Comparison of ENCODE assay signal across 9 cellular contexts in genomic region chr1:169793730-169794129, GRCh38. TPM values are rescaled to one million over a fixed set of nuclear protein-coding genes. Genes with fewer than 3 reads are reported as not detected.
DNase-seq lines count a peak whose midpoint lies in the region; ATAC-seq and TF ChIP-seq lines count a peak whose summit lies in the region.
"Had no signal": no experiment of that assay in that cellular context is flagged by ENCODE, and none has a peak within 500 bp of the region (broad histone marks: within the 10 kb centered on the region; RNA-seq: fewer than 3 reads in every experiment).

No MANE protein-coding gene starts in this region.

- H3K27ac Mint-ChIP-seq in activated CD4-positive, alpha-beta memory T cell treated with anti-CD3 and anti-CD28 coated beads for 36 hours: peak overlapping the region; percentile 99

- peaks cover 44% of the 10 kb centered on the region for H3K4me1 Mint-ChIP-seq in activated CD4-positive, alpha-beta memory T cell treated with anti-CD3 and anti-CD28 coated beads for 36 hours (ENCODE audit: low read depth)

- peak overlapping the region; percentile 79 to 80 for H3K4me3 ChIP-seq in HCT116 (replicated peaks in 1 of 2; ENCODE audit: low read depth in 1 of 2, low read length in 2 of 2)
- H3K4me3 ChIP-seq in right cardiac atrium (ENCODE audit: low read length): peak overlapping the region; percentile 97
- H3K4me3 ChIP-seq in skeletal muscle tissue (ENCODE audit: low read length in 3 of 3): peak overlapping the region; percentile 80 to 97 (median 91)

- H3K4me1 ChIP-seq in HCT116 (ENCODE audit: control insufficient read depth in 1 of 2, insufficient read depth in 2 of 2, low read length in 2 of 2) (peaks cover 4 to 12% of the 10 kb centered on the region in 2 experiments; a peak in 3 of 4 replicates), right cardiac atrium (ENCODE audit: control insufficient read depth, insufficient read depth, low read length) (peaks cover 2% of the 10 kb centered on the region), skeletal muscle tissue (ENCODE audit: control insufficient read depth in 3 of 3, insufficient read depth in 3 of 3, low read length in 3 of 3) (peaks cover 6 to 17% (median 14%) of the 10 kb centered on the region in 3 donors)

- H3K27me3 ChIP-seq in HCT116 (ENCODE audit: insufficient read depth, low read length): no peaks in the 10 kb centered on the region
- no peaks in the 10 kb centered on the region for H3K27me3 ChIP-seq in right cardiac atrium (ENCODE audit: control insufficient read depth, insufficient read depth)
- no peaks in the 10 kb centered on the region for H3K27me3 ChIP-seq in skeletal muscle tissue (ENCODE audit: control insufficient read depth in 3 of 3, insufficient read depth in 3 of 3, low read length in 3 of 3)

- no peaks in the 10 kb centered on the region for H3K9me2 ChIP-seq in HCT116 (ENCODE audit: insufficient read depth)

- intact Hi-C loops in HCT116 (cut with micrococcal nuclease) (no loop called here), right cardiac atrium (cut with DNase I) (loop anchor here in 1 of 4 donors (10.0 kb wide), 1 partner anchor 89 kb away; no protein-coding TSS in a partner anchor)
- intact Hi-C loops in activated CD4-positive, alpha-beta memory T cell treated with anti-CD3 and anti-CD28 coated beads for 36 hours (cut with micrococcal nuclease): loop anchor here (1.0 to 10.0 kb wide), 7 partner anchors 101 to 1951 kb away; partner anchors contain the start of genes ATP1B1 and VAMP4

- no peak overlapping the region for H2AFZ ChIP-seq in HCT116 (ENCODE audit: low read depth, low read length, poor library complexity, severe bottlenecking)

- H3K36me3 ChIP-seq in HCT116 (ENCODE audit: control insufficient read depth in 1 of 2, insufficient read depth in 2 of 2, low read length in 2 of 2) (peaks cover 0 to 5% of the 10 kb centered on the region in 2 experiments; a peak in 1 of 4 replicates), skeletal muscle tissue (ENCODE audit: control insufficient read depth in 3 of 3, insufficient read depth in 3 of 3, low read length in 3 of 3) (peaks cover 0 to 4% (median 3%) of the 10 kb centered on the region in 3 donors)

- H3K4me2 ChIP-seq in HCT116 (ENCODE audit: low read length): peak overlapping the region; percentile 87

- TF ChIP-seq CTCF in HCT116 (IDR thresholded peaks at IDR 0.05 in 2 of 3, conservative IDR thresholded peaks at IDR 0.05 in 1 of 3; ENCODE audit: borderline replicate concordance in 1 of 3, insufficient read depth in 1 of 3, low read depth in 2 of 3, low read length in 2 of 3): no peak

- H4K20me1 ChIP-seq in HCT116 (ENCODE audit: insufficient read depth): no peaks in the 10 kb centered on the region

- H3K27me3 Mint-ChIP-seq in activated CD4-positive, alpha-beta memory T cell treated with anti-CD3 and anti-CD28 coated beads for 36 hours: no peaks in the 10 kb centered on the region

- no TSS peak for BruUV-seq in HCT116 (replicated peaks; lab: Mats Ljungman, UMichigan)

- WGBS in right cardiac atrium: 41% methylated on average over 1 of the region's 1 CpG

- no peak overlapping the region for H3K27ac ChIP-seq in HCT116 (ENCODE audit: low read depth, low read length)
- peak overlapping the region; percentile 15 for H3K27ac ChIP-seq in right cardiac atrium (ENCODE audit: low read length)
- H3K27ac ChIP-seq in skeletal muscle tissue (ENCODE audit: low read depth, low read length): peak overlapping the region; percentile 80

- H3K9me3 ChIP-seq in HCT116 (ENCODE audit: control insufficient read depth in 1 of 2, insufficient read depth in 1 of 2, low read depth in 1 of 2, low read length in 2 of 2) (no peaks in the 10 kb centered on the region), right cardiac atrium (ENCODE audit: control insufficient read depth, low read length) (no peaks in the 10 kb centered on the region), skeletal muscle tissue (ENCODE audit: control insufficient read depth in 3 of 3, low read length in 3 of 3) (no peaks in the 10 kb centered on the region)

- TF ChIP-seq POLR2A in HCT116 (IDR thresholded peaks at IDR 0.05; ENCODE audit: borderline replicate concordance, extremely low read depth, insufficient read depth, insufficient read length): no peak

- H3K9me3 Mint-ChIP-seq in activated CD4-positive, alpha-beta memory T cell treated with anti-CD3 and anti-CD28 coated beads for 36 hours: no peaks in the 10 kb centered on the region

- peak overlapping the region; percentile 100 for H3K4me3 Mint-ChIP-seq in activated CD4-positive, alpha-beta memory T cell treated with anti-CD3 and anti-CD28 coated beads for 36 hours

- H3K36me3 Mint-ChIP-seq in activated CD4-positive, alpha-beta memory T cell treated with anti-CD3 and anti-CD28 coated beads for 36 hours: peaks cover 29% of the 10 kb centered on the region

- H3K9ac ChIP-seq in HCT116 (ENCODE audit: low read length) (peak overlapping the region; percentile 79), skeletal muscle tissue (ENCODE audit: low read depth in 1 of 3, low read length in 3 of 3) (peak overlapping the region in 1 of 3 donors; percentile 87)

- ATAC-seq in HCT116 (no peak), right cardiac atrium (no peak), HG03139 (IDR thresholded peaks at IDR 0.05; ENCODE audit: unreplicated experiment) (no peak), GM19035 (IDR thresholded peaks at IDR 0.05; ENCODE audit: unreplicated experiment) (no peak)

- POLR2A ChIA-PET in HCT116 (lab: Charles Lee): interaction anchor here (1.2 kb wide), 1 partner anchor 9 kb away, joined by 3 read pairs; no protein-coding TSS in a partner anchor
- POLR2A ChIA-PET in activated CD4-positive, alpha-beta memory T cell treated with anti-CD3 and anti-CD28 coated beads for 36 hours (lab: Charles Lee): interaction anchor here (0.7 to 1.4 kb wide), 2 partner anchors 52 to 82 kb away, joined by 3 read pairs; no protein-coding TSS in a partner anchor

- DNase-seq in HCT116 (ENCODE audit: low read depth, low spot score) (no peak), right cardiac atrium (no peak), T-helper 9 cell (no peak)
- no peak for DNase-seq in activated CD4-positive, alpha-beta memory T cell treated with anti-CD3 and anti-CD28 coated beads for 36 hours
- DNase-seq in stimulated activated naive CD4-positive, alpha-beta T cell (lab: John Stamatoyannopoulos, UW): no peak
- DNase-seq: NCI-H774 had no signal

- CTCF ChIA-PET in HCT116 (lab: Charles Lee): no interaction called here
- CTCF ChIA-PET in activated CD4-positive, alpha-beta memory T cell treated with anti-CD3 and anti-CD28 coated beads for 36 hours (lab: Charles Lee): interaction anchor here (2.0 to 3.4 kb wide), 2 partner anchors 82 to 192 kb away, joined by 9 to 14 read pairs; no protein-coding TSS in a partner anchor

- no peak for TF ChIP-seq RAD21 in HCT116 (IDR thresholded peaks at IDR 0.05; ENCODE audit: low read depth)

- H3K79me2 ChIP-seq in HCT116 (ENCODE audit: insufficient read depth, low read length): peaks cover 39% of the 10 kb centered on the region

- RAD21 ChIA-PET in HCT116 (lab: Charles Lee; ENCODE audit: low non-redundant PET in 1 of 2, low total read pairs in 2 of 2, uncharacterized antibody in 2 of 2, unreplicated experiment in 2 of 2): no interaction called here

TF ChIP-seq in HCT116, 20 proteins besides CTCF, POLR2A, EP300 and RAD21 (continues in another document):
- TF ChIP-seq MAX (IDR thresholded peaks at IDR 0.05) (no peak), ATF3 (IDR thresholded peaks at IDR 0.05) (no peak), SP1 (IDR thresholded peaks at IDR 0.05; ENCODE audit: low read depth) (no peak), TCF7L2 (IDR thresholded peaks at IDR 0.05; ENCODE audit: borderline replicate concordance, extremely low read depth, insufficient read depth, insufficient read length) (no peak), EZH2 (IDR thresholded peaks at IDR 0.05) (no peak), JUND (IDR thresholded peaks at IDR 0.05) (no peak), ELF1 (IDR thresholded peaks at IDR 0.05; ENCODE audit: borderline replicate concordance, low read depth) (no peak)

RNA-seq across cellular contexts. Expression of gene METTL18, which starts 1.0 kb away (rescaled TPM):
- total RNA-seq in HCT116 (2021; ENCODE audit: unreplicated experiment) (7.4 TPM), right cardiac atrium (1 to 10 TPM; 5.7 to 7.1 (median 6.4) TPM), skeletal muscle tissue (4.2 TPM)
- 2.3 and 4.3 TPM in 2 replicates for polyA plus RNA-seq in HCT116 (2012)
- 10 to 100 TPM; 10.8 to 10.9 TPM for total RNA-seq in activated CD4-positive, alpha-beta memory T cell treated with anti-CD3 and anti-CD28 coated beads for 36 hours
- polyA plus RNA-seq in right cardiac atrium: 6.0 TPM

RNA-seq across cellular contexts. Expression of gene SELE, which starts 59.9 kb away (rescaled TPM):
- total RNA-seq in HCT116 (2021; ENCODE audit: unreplicated experiment) (not detected), right cardiac atrium (1 to 10 TPM in 1 of 4 donors, under 1 TPM in 3; 0.31 to 3.2 (median 0.55) TPM), skeletal muscle tissue (1.6 TPM)
- polyA plus RNA-seq in HCT116 (2012): not detected in 2 replicates
- total RNA-seq in activated CD4-positive, alpha-beta memory T cell treated with anti-CD3 and anti-CD28 coated beads for 36 hours: not detected
- polyA plus RNA-seq in right cardiac atrium: 2.8 TPM
